In genomic region chr1:102550729-102551384, GRCh38 we compare ENCODE assay signal across 1 cellular context.
TF ChIP-seq lines count a peak whose summit lies in the region.

No MANE protein-coding gene starts in this region.

TF ChIP-seq in HepG2, 621 proteins besides CTCF, POLR2A, EP300 and RAD21 (continued from another document):
- no peak for TF ChIP-seq ATAD3A (CRISPR knock-in tag; IDR thresholded peaks at IDR 0.05)
- no peak for TF ChIP-seq TOE1 (CRISPR knock-in tag; IDR thresholded peaks at IDR 0.05)
- no peak for TF ChIP-seq CCAR2 (optimal IDR thresholded peaks at IDR 0.05; ENCODE audit: low read depth, low read length)
- TF ChIP-seq MXD3 (CRISPR knock-in tag; IDR thresholded peaks at IDR 0.05), result no peak
- TF ChIP-seq ETS1 (CRISPR knock-in tag; IDR thresholded peaks at IDR 0.05), result no peak
- no peak for TF ChIP-seq ZNF580 (CRISPR knock-in tag; IDR thresholded peaks at IDR 0.05; ENCODE audit: borderline replicate concordance, low read depth)
- TF ChIP-seq ZBTB20 (CRISPR knock-in tag; IDR thresholded peaks at IDR 0.05; ENCODE audit: borderline replicate concordance, low read depth), result no peak
